8 cellular contexts compared by ENCODE assay signal in the genomic region with DNA sequence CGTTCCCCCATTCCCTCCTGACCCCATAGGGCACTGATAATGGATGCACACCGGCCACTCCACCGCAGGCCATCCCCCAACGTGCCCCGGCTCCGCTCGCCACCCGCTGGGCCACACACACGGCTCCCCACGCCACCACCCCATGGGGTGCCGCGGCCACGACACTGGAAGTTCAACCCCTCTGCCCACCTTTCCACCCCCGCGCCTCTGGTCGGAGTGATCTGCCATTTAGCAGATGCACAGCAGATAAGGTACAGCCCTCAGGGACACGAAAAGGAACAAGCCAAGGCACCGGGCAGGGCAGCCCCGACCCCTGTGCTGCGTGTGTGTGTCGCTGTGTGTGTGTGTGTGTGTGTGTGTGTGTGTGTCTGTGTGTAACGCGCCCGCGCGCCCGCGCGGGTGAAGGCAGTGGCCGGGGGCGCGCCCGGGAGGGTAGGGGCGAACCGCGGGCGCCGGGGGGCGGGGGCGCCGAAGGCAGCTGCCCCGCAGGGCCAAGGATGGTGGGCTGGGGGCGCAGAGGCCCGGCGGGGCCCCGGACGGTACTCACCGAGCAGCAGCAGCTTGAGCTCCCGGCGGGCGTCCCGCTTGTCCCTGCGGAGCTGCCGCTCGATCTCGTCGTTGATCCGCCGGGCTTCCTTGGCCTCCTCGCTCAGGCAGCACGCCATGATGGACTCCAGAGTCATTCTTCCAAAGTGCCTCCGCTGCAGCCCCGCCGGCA. TPM values are rescaled to one million over a fixed set of nuclear protein-coding genes. Genes with fewer than 3 reads are reported as not detected.
DNase-seq lines count a peak whose midpoint lies in the region; ATAC-seq and TF ChIP-seq lines count a peak whose summit lies in the region.

No MANE protein-coding gene starts in this region.

- H3K27me3 ChIP-seq in RWPE2 (ENCODE audit: insufficient read depth, poor library complexity, severe bottlenecking), result no peaks in the 10 kb centered on the region

- H3K36me3 Mint-ChIP-seq in osteocyte (ENCODE audit: unreplicated experiment), result no peaks in the 10 kb centered on the region
- H3K36me3 Mint-ChIP-seq in type B pancreatic cell, result peaks cover 4% of the 10 kb centered on the region

- H3K4me3 ChIP-seq in RWPE2 (ENCODE audit: severe bottlenecking), result peak overlapping the region; percentile 89

- TF ChIP-seq CTCF in RWPE2 (IDR thresholded peaks at IDR 0.05; ENCODE audit: poor library complexity, severe bottlenecking) (no peak), osteocyte (IDR thresholded peaks at IDR 0.05) (no peak), type B pancreatic cell (conservative IDR thresholded peaks at IDR 0.05) (no peak)

- H3K4me1 ChIP-seq in RWPE2 (ENCODE audit: insufficient read depth, poor library complexity, severe bottlenecking), result peaks cover 40% of the 10 kb centered on the region

- H3K9me3 Mint-ChIP-seq in osteocyte (ENCODE audit: unreplicated experiment) (no peaks in the 10 kb centered on the region), type B pancreatic cell (no peaks in the 10 kb centered on the region)

- H3K27ac ChIP-seq in RWPE2 (ENCODE audit: poor library complexity, severe bottlenecking), result peak overlapping the region; percentile 84

- no peaks in the 10 kb centered on the region for H3K9me3 ChIP-seq in RWPE2 (ENCODE audit: severe bottlenecking)

- H3K4me1 Mint-ChIP-seq in osteocyte (ENCODE audit: unreplicated experiment) (peaks cover 54% of the 10 kb centered on the region), type B pancreatic cell (ENCODE audit: unreplicated experiment) (peaks cover 44% of the 10 kb centered on the region)

- no peaks in the 10 kb centered on the region for H3K27me3 Mint-ChIP-seq in osteocyte (ENCODE audit: unreplicated experiment)
- no peaks in the 10 kb centered on the region for H3K27me3 Mint-ChIP-seq in type B pancreatic cell

- H3K27ac Mint-ChIP-seq in osteocyte (ENCODE audit: unreplicated experiment) (peak overlapping the region; percentile 92), type B pancreatic cell (peak overlapping the region; percentile 85)

- DNase-seq in NCI-H1436 (lab: John Stamatoyannopoulos, UW) (peak; percentile 22), NCI-H1436 treated with DMSO at 0.1 percent for 48 hours (lab: John Stamatoyannopoulos, UW) (no peak), RWPE2 (ENCODE audit: low spot score) (no peak), Right ventricle myocardium superior (peak; percentile 72), osteocyte (ENCODE audit: extremely low spot score, unreplicated experiment) (no peak), type B pancreatic cell (ENCODE audit: extremely low spot score, unreplicated experiment) (peak; percentile 78), NCI-H524 treated with DMSO at 0.1 percent for 48 hours (lab: John Stamatoyannopoulos, UW) (no peak)
- DNase-seq in activated naive CD4-positive, alpha-beta T cell treated with anti-CD3 and anti-CD28 coated beads, Interleukin-2, amount 50 U/mL, for 16 hours, result peak; percentile 71

- H3K4me3 Mint-ChIP-seq in osteocyte (ENCODE audit: unreplicated experiment) (peak overlapping the region; percentile 96), type B pancreatic cell (peak overlapping the region; percentile 93)

- ATAC-seq in RWPE2 (ENCODE audit: low read depth) (peak; percentile 17), Right ventricle myocardium superior (ENCODE audit: poor library complexity) (peak; percentile 21)

- intact Hi-C loops in Right ventricle myocardium superior (cut with DNase I), result loop anchor here (10.0 kb wide), 2 partner anchors 56 to 176 kb away; no protein-coding TSS in a partner anchor

- no peaks in the 10 kb centered on the region for H3K36me3 ChIP-seq in RWPE2 (ENCODE audit: low read depth)

RNA-seq across cellular contexts. Expression of gene GNAQ, which starts 0.9 kb away (rescaled TPM):
- total RNA-seq in Right ventricle myocardium superior (12.2 TPM), osteocyte (65.9 and 71.2 TPM in 2 replicates), type B pancreatic cell (ENCODE audit: low replicate concordance) (46.7 and 52.1 TPM in 2 replicates)

Comparison
In these comparisons a context has a peak if more than half of its experiments do, and no peak if none do; other contexts are left out.
1. DNase-seq: peak in NCI-H1436 (single experiment), activated naive CD4-positive, alpha-beta T cell treated with anti-CD3 and anti-CD28 coated beads, Interleukin-2, amount 50 U/mL, for 16 hours (single experiment), Right ventricle myocardium superior (single experiment) and type B pancreatic cell (single experiment); none in NCI-H1436 treated with DMSO at 0.1 percent for 48 hours (single experiment), RWPE2 (single experiment), osteocyte (single experiment) and NCI-H524 treated with DMSO at 0.1 percent for 48 hours (single experiment).